Comparison of ENCODE assay signal across 8 cellular contexts in genomic region chr11:74570266-74571061, GRCh38. TPM values are rescaled to one million over a fixed set of nuclear protein-coding genes. Genes with fewer than 3 reads are reported as not detected.
A peak's percentile ranks its signal among the peaks of the same experiment; 100 is the strongest.
DNase-seq lines count a peak whose midpoint lies in the region; ATAC-seq and TF ChIP-seq lines count a peak whose summit lies in the region.

No MANE protein-coding gene starts in this region.

- no peaks in the 10 kb centered on the region for H3K36me3 ChIP-seq in MM.1S (replicated peaks; ENCODE audit: insufficient read depth, low read length)
- no peaks in the 10 kb centered on the region for H3K36me3 ChIP-seq in SK-N-MC (ENCODE audit: insufficient read depth, low read length)

- no peaks in the 10 kb centered on the region for H3K4me1 ChIP-seq in MM.1S (ENCODE audit: low read length)

- no peak overlapping the region for H3K4me2 ChIP-seq in MM.1S (ENCODE audit: low read depth, low read length)

- H3K4me3 ChIP-seq in MM.1S (ENCODE audit: low read length) (no peak overlapping the region), SK-N-MC (no peak overlapping the region), epithelial cell of esophagus (ENCODE audit: low read length) (no peak overlapping the region)

- H3K27me3 ChIP-seq in MM.1S (replicated peaks; ENCODE audit: insufficient read depth, low read length) = no peaks in the 10 kb centered on the region

- no peaks in the 10 kb centered on the region for H4K20me1 ChIP-seq in MM.1S (ENCODE audit: insufficient read depth, low read length)

- no peaks in the 10 kb centered on the region for H3K79me2 ChIP-seq in MM.1S (ENCODE audit: low read length)

- no peaks in the 10 kb centered on the region for H3F3A ChIP-seq in MM.1S (ENCODE audit: insufficient read depth, low read length)

- ATAC-seq in GM21447 (IDR thresholded peaks at IDR 0.05; ENCODE audit: unreplicated experiment) = no peak
- ATAC-seq in GM21390 (IDR thresholded peaks at IDR 0.05; ENCODE audit: unreplicated experiment) = no peak

- no peak overlapping the region for H3K27ac ChIP-seq in MM.1S (ENCODE audit: low read length)
- H3K27ac ChIP-seq in SK-N-MC = peak overlapping the region; percentile 52

- peak; percentile 63 for TF ChIP-seq CTCF in MM.1S (IDR thresholded peaks at IDR 0.05; ENCODE audit: low read length)
- peak; percentile 90 for TF ChIP-seq CTCF in epithelial cell of esophagus (IDR thresholded peaks at IDR 0.05; ENCODE audit: insufficient read depth, low read depth, low read length, missing control alignments)

- H3K9me2 ChIP-seq in MM.1S (replicated peaks; ENCODE audit: insufficient read depth, low read length) = no peaks in the 10 kb centered on the region

- DNase-seq in SIG-M5 treated with dmso at 0.1 percent for 504 hours (lab: John Stamatoyannopoulos, UW; ENCODE audit: unreplicated experiment) = peak; percentile 72
- no peak for DNase-seq in SIG-M5 (lab: John Stamatoyannopoulos, UW)
- DNase-seq in MM.1S = peak; percentile 41
- DNase-seq in SK-N-MC (ENCODE audit: low read depth, low spot score) = peak; percentile 57
- peak; percentile 74 for DNase-seq in epithelial cell of esophagus (ENCODE audit: low read depth)
- DNase-seq in mucosa of gallbladder (ENCODE audit: low spot score) = peak; percentile 64

- H2AFZ ChIP-seq in MM.1S (ENCODE audit: low read length) = no peak overlapping the region

- H3K9ac ChIP-seq in MM.1S (ENCODE audit: low read length) = no peak overlapping the region
- H3K9ac ChIP-seq in SK-N-MC (ENCODE audit: insufficient read length) = no peak overlapping the region

- H3K9me3 ChIP-seq in MM.1S (replicated peaks; ENCODE audit: insufficient read depth, low read length) = no peaks in the 10 kb centered on the region
- no peaks in the 10 kb centered on the region for H3K9me3 ChIP-seq in SK-N-MC (ENCODE audit: low read depth, low read length)

RNA-seq across cellular contexts. Expression of gene POLD3, which starts 21.9 kb away (rescaled TPM):
- 17.2 TPM for total RNA-seq in mucosa of gallbladder
